1 cellular context compared by ENCODE assay signal in genomic region chr1:226691257-226691656, GRCh38.
TF ChIP-seq lines count a peak whose summit lies in the region.

No MANE protein-coding gene starts in this region.

TF ChIP-seq in GM12878, 131 proteins besides CTCF, POLR2A, EP300 and RAD21 (continued from another document):
- TF ChIP-seq PBX3 (IDR thresholded peaks at IDR 0.05; ENCODE audit: insufficient replicate concordance, low read depth, low read length) (no peak), PAX8 (IDR thresholded peaks at IDR 0.05) (no peak)
